ENCODE assay signal across 34 cellular contexts in the genomic region with DNA sequence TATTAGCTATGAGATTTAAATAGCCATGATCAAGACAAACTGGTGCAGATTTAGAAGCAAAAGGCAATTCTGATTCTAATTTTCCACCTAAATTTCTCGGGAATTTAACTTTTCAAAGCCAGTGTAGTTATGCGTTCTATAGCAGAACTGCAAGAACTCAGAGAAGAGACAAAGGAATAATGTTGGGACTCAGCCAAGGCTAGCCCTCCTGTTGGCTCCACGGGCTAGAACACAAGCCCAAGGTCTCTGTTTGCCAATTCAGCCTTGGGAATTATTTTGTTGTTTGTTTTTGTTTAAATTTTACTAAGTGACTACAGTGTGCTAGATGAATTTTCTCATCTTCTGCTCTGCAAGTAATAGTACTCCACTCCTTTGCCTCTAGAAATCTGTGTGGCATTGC.
"Had no signal": no experiment of that assay in that cellular context is flagged by ENCODE, and none has a peak within 500 bp of the region (broad histone marks: within the 10 kb centered on the region; RNA-seq: fewer than 3 reads in every experiment).

No MANE protein-coding gene starts in this region.

- H3K4me3 ChIP-seq: MG63 had no signal

- H3K27me3 ChIP-seq: MG63 had no signal

- H3K9me3 ChIP-seq: MG63 had no signal

- H3K36me3 ChIP-seq: MG63 had no signal

- DNase-seq: Karpas-422, Kasumi-1, MG63, MM.1S, MV-4-11, NCI-H1048, NCI-H1092, NCI-H1092 treated with DMSO at 0.1 percent for 48 hours, NCI-H1105, NCI-H1105 treated with DMSO at 0.1 percent for 48 hours, NCI-H1417, NCI-H1417 treated with DMSO at 0.1 percent for 48 hours, NCI-H1436, NCI-H1436 treated with DMSO at 0.1 percent for 48 hours, NCI-H146, NCI-H1694, NCI-H1694 treated with DMSO at 0.1 percent for 48 hours, NCI-H187, NCI-H187 treated with DMSO at 0.1 percent for 48 hours, NCI-H1930, NCI-H2029, NCI-H2029 treated with DMSO at 0.1 percent for 48 hours, NCI-H2081, NCI-H2081 treated with DMSO at 0.1 percent for 48 hours, NCI-H2107, NCI-H2171, NCI-H2171 treated with DMSO at 0.1 percent for 48 hours, NCI-H2227 treated with DMSO at 0.1 percent for 48 hours, NCI-H226, NCI-H345, NCI-H446, NCI-H446 treated with DMSO at 0.1 percent for 48 hours, NCI-H510A, NCI-H510A treated with DMSO at 0.1 percent for 48 hours had no signal
